ENCODE assay signal across 9 cellular contexts in the genomic region with DNA sequence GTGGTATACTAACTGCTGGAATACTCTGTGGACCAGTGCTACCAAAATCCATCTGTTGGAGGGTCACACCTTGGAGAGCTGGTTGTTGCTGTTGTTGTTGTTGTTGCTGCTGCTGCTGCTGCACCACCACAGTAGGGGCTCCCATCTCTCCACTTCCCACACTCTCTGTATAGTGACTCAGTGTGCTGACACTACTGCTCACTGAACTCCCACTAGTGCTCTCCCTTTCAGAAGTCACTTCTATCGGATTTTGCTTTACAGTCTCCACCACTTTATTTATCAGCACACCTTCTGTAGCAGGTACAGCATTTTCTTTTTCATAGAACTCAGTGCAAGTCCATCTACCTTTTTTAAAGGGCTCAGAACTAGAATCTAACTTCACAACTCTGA. TPM values are rescaled to one million over a fixed set of nuclear protein-coding genes. Genes with fewer than 3 reads are reported as not detected.
DNase-seq lines count a peak whose midpoint lies in the region; ATAC-seq, FAIRE-seq and TF ChIP-seq lines count a peak whose summit lies in the region.
"Had no signal": no experiment of that assay in that cellular context is flagged by ENCODE, and none has a peak within 500 bp of the region (broad histone marks: within the 10 kb centered on the region; RNA-seq: fewer than 3 reads in every experiment).

No MANE protein-coding gene starts in this region.

- TF ChIP-seq POLR2A in suprapubic skin (IDR thresholded peaks at IDR 0.05), result no peak

- H3K4me1 ChIP-seq in adipocyte (ENCODE audit: control insufficient read depth, insufficient read depth, low read length) (peaks cover 52% of the 10 kb centered on the region), iPS-20b (ENCODE audit: insufficient read depth, low read length) (peaks cover 24% of the 10 kb centered on the region), suprapubic skin (peaks cover 32% of the 10 kb centered on the region)

- ATAC-seq in HG02938 (IDR thresholded peaks at IDR 0.05; ENCODE audit: unreplicated experiment), result no peak
- ATAC-seq in HG03432 (IDR thresholded peaks at IDR 0.05; ENCODE audit: unreplicated experiment), result no peak

- H3K27ac ChIP-seq in iPS-20b (ENCODE audit: low read length), result no peak overlapping the region
- H3K27ac ChIP-seq in suprapubic skin, result no peak overlapping the region

- TF ChIP-seq CTCF in suprapubic skin (IDR thresholded peaks at IDR 0.05), result no peak
- no peak for TF ChIP-seq CTCF in D721Med (IDR thresholded peaks at IDR 0.05; ENCODE audit: insufficient read depth, missing control alignments)

- H3K27ac Mint-ChIP-seq in activated naive CD4-positive, alpha-beta T cell treated with anti-CD3 and anti-CD28 coated beads, Interleukin-2, amount 50 U/mL, for 24 hours, result no peak overlapping the region

- no peaks in the 10 kb centered on the region for H3K36me3 ChIP-seq in adipocyte (ENCODE audit: control insufficient read depth, insufficient read depth, low read length, severe bottlenecking)
- H3K36me3 ChIP-seq in iPS-20b (ENCODE audit: insufficient read depth, low read depth, low read length), result peaks cover 18% of the 10 kb centered on the region
- no peaks in the 10 kb centered on the region for H3K36me3 ChIP-seq in suprapubic skin

- H3K4me3 ChIP-seq in adipocyte (ENCODE audit: low read length), result peak overlapping the region; percentile 94
- H3K4me3 ChIP-seq in iPS-20b (ENCODE audit: low read length), result peak overlapping the region; percentile 81
- peak overlapping the region; percentile 78 for H3K4me3 ChIP-seq in suprapubic skin

- H3K9me3 ChIP-seq in adipocyte (ENCODE audit: control insufficient read depth, low read length) (no peaks in the 10 kb centered on the region), iPS-20b (ENCODE audit: insufficient read depth, low read depth, low read length) (no peaks in the 10 kb centered on the region), suprapubic skin (no peaks in the 10 kb centered on the region)

- no peak for TF ChIP-seq EP300 in suprapubic skin (IDR thresholded peaks at IDR 0.05)

- H3K4me1 Mint-ChIP-seq in activated naive CD4-positive, alpha-beta T cell treated with anti-CD3 and anti-CD28 coated beads, Interleukin-2, amount 50 U/mL, for 24 hours, result peaks cover 52% of the 10 kb centered on the region

- H3K27me3 ChIP-seq in adipocyte (replicated peaks; ENCODE audit: control insufficient read depth, insufficient read depth, low read length), result no peaks in the 10 kb centered on the region
- H3K27me3 ChIP-seq in iPS-20b (ENCODE audit: insufficient read depth, low read length), result no peaks in the 10 kb centered on the region
- H3K27me3 ChIP-seq in suprapubic skin, result no peaks in the 10 kb centered on the region

- FAIRE-seq in D721Med (lab: Jason Lieb, UNC), result no peak

- DNase-seq in activated naive CD4-positive, alpha-beta T cell treated with anti-CD3 and anti-CD28 coated beads, Interleukin-2, amount 50 U/mL, for 16 hours, result no peak
- DNase-seq in adipocyte (ENCODE audit: low read depth), result peak; percentile 45
- DNase-seq in suprapubic skin (ENCODE audit: low spot score in 2 of 2), result no peak
- DNase-seq in D721Med (ENCODE audit: insufficient read length, low spot score), result no peak
- DNase-seq: activated CD4-positive, alpha-beta T cell treated with anti-CD3 and anti-CD28 coated beads, Interleukin-2, amount 50 U/mL, for 4 hours had no signal

- H3K27me3 Mint-ChIP-seq in activated naive CD4-positive, alpha-beta T cell treated with anti-CD3 and anti-CD28 coated beads, Interleukin-2, amount 50 U/mL, for 24 hours, result no peaks in the 10 kb centered on the region

- H3K9me3 Mint-ChIP-seq in activated naive CD4-positive, alpha-beta T cell treated with anti-CD3 and anti-CD28 coated beads, Interleukin-2, amount 50 U/mL, for 24 hours, result no peaks in the 10 kb centered on the region

- peak overlapping the region; percentile 1 for H3K4me3 Mint-ChIP-seq in activated naive CD4-positive, alpha-beta T cell treated with anti-CD3 and anti-CD28 coated beads, Interleukin-2, amount 50 U/mL, for 24 hours

- peaks cover 2% of the 10 kb centered on the region for H3K36me3 Mint-ChIP-seq in activated naive CD4-positive, alpha-beta T cell treated with anti-CD3 and anti-CD28 coated beads, Interleukin-2, amount 50 U/mL, for 24 hours

- 72% methylated on average over 1 of the region's 1 CpG for WGBS in suprapubic skin

- peak overlapping the region; percentile 96 for H3K9ac ChIP-seq in adipocyte (ENCODE audit: low read length)
- no peak overlapping the region; the same call in 1 of the 2 replicates for H3K9ac ChIP-seq in iPS-20b (ENCODE audit: low read depth, low read length)

RNA-seq across cellular contexts. Expression of a gene that starts 1.7 kb away (rescaled TPM):
- total RNA-seq in suprapubic skin, result 100 to 1,000 TPM in 1 of 4 donors, 10 to 100 TPM in 3; 70.3 to 135 (median 92.1) TPM
